ENCODE assay signal across 15 cellular contexts in genomic region chr1:109111386-109112055, GRCh38. TPM values are rescaled to one million over a fixed set of nuclear protein-coding genes. Genes with fewer than 3 reads are reported as not detected.
DNase-seq lines count a peak whose midpoint lies in the region; ATAC-seq, FAIRE-seq and TF ChIP-seq lines count a peak whose summit lies in the region.
"Had no signal": no experiment of that assay in that cellular context is flagged by ENCODE, and none has a peak within 500 bp of the region (broad histone marks: within the 10 kb centered on the region; RNA-seq: fewer than 3 reads in every experiment).

No MANE protein-coding gene starts in this region.

- H3K4me1 ChIP-seq in breast epithelium (peaks cover 6% of the 10 kb centered on the region in 2 donors), smooth muscle cell (ENCODE audit: low read depth) (no peaks in the 10 kb centered on the region)

- intact Hi-C loops in MCF 10A (cut with micrococcal nuclease): loop anchor here (1.0 to 10.0 kb wide), 9 partner anchors 81 to 1327 kb away; partner anchors contain the start of genes CLCC1, PRPF38B and SORT1
- intact Hi-C loops in breast epithelium (cut with DNase I; ENCODE audit: low total_unique reads): loop anchor here (10.0 kb wide), 1 partner anchor 147 kb away; the partner anchor contains the start of gene CLCC1

- no peaks in the 10 kb centered on the region for H3K9me3 ChIP-seq in breast epithelium
- H3K9me3 ChIP-seq in smooth muscle cell (replicated peaks; ENCODE audit: low read depth): no peaks in the 10 kb centered on the region
- H3K9me3 ChIP-seq: HAP-1 had no signal

- DNase-seq in MCF 10A (ENCODE audit: unreplicated experiment) (peak; percentile 40), breast epithelium (ENCODE audit: low spot score in 2 of 2) (no peak), MV-4-11 (lab: John Stamatoyannopoulos, UW) (peak; percentile 66), bronchial epithelial cell (ENCODE audit: low read depth) (peak; percentile 32), smooth muscle cell (lab: John Stamatoyannopoulos, UW; ENCODE audit: unreplicated experiment) (no peak), HT-29 (ENCODE audit: low spot score) (no peak), iPS-NIHi11 (ENCODE audit: low spot score) (no peak)
- DNase-seq in activated naive CD4-positive, alpha-beta T cell treated with anti-CD3 and anti-CD28 coated beads, Interleukin-2, amount 50 U/mL, for 72 hours (ENCODE audit: low spot score in 2 of 2): no peak
- DNase-seq: activated CD4-positive, CD25-positive, alpha-beta regulatory T cell treated with anti-CD3 and anti-CD28 coated beads, Interleukin-2, amount 50 U/mL, for 72 hours; activated naive CD4-positive, alpha-beta T cell treated with anti-CD3 and anti-CD28 coated beads for 36 hours; NCI-H1048; right cardiac atrium had no signal

- H3K4me2 ChIP-seq in smooth muscle cell: no peak overlapping the region

- H3K79me2 ChIP-seq in smooth muscle cell (ENCODE audit: low read depth): no peaks in the 10 kb centered on the region

- no peaks in the 10 kb centered on the region for H4K20me1 ChIP-seq in smooth muscle cell (ENCODE audit: low read depth)

- no peak overlapping the region for H3K27ac ChIP-seq in breast epithelium
- H3K27ac ChIP-seq in smooth muscle cell (ENCODE audit: low read depth): peak overlapping the region; percentile 76

- H3K27ac Mint-ChIP-seq in MCF 10A (ENCODE audit: low read depth, unreplicated experiment): no peak overlapping the region
- peak overlapping the region in 1 of 2 donors; percentile 85 for H3K27ac Mint-ChIP-seq in activated naive CD4-positive, alpha-beta T cell treated with anti-CD3 and anti-CD28 coated beads, Interleukin-2, amount 50 U/mL, for 72 hours
- H3K27ac Mint-ChIP-seq: activated naive CD4-positive, alpha-beta T cell treated with anti-CD3 and anti-CD28 coated beads for 36 hours had no signal

- H2AFZ ChIP-seq in smooth muscle cell (ENCODE audit: low read depth): no peak overlapping the region

- no peaks in the 10 kb centered on the region for H3F3A ChIP-seq in smooth muscle cell (ENCODE audit: low read depth)

- TF ChIP-seq CTCF in MCF 10A (IDR thresholded peaks at IDR 0.05; ENCODE audit: unreplicated experiment): no peak
- no peak for TF ChIP-seq CTCF in breast epithelium (IDR thresholded peaks at IDR 0.05)
- TF ChIP-seq CTCF in bronchial epithelial cell (IDR thresholded peaks at IDR 0.05; ENCODE audit: insufficient read depth, low read length, severe bottlenecking): no peak
- no peak for TF ChIP-seq CTCF in smooth muscle cell (IDR thresholded peaks at IDR 0.05; ENCODE audit: borderline replicate concordance, insufficient read depth, poor library complexity, severe bottlenecking)

- no peaks in the 10 kb centered on the region for H3K9me3 Mint-ChIP-seq in MCF 10A (ENCODE audit: unreplicated experiment)
- no peaks in the 10 kb centered on the region for H3K9me3 Mint-ChIP-seq in activated naive CD4-positive, alpha-beta T cell treated with anti-CD3 and anti-CD28 coated beads, Interleukin-2, amount 50 U/mL, for 72 hours
- H3K9me3 Mint-ChIP-seq: activated naive CD4-positive, alpha-beta T cell treated with anti-CD3 and anti-CD28 coated beads for 36 hours; T-helper 2 cell treated with Interferon-gamma antibody and Interleukin-4, amounts not matched to agents 5 μg/mL and 100 μg/mL, for 36 hours had no signal

- H3K27me3 Mint-ChIP-seq in MCF 10A (ENCODE audit: insufficient read depth, unreplicated experiment): peaks cover 29% of the 10 kb centered on the region

- H3K9ac ChIP-seq in smooth muscle cell (ENCODE audit: low read depth): peak overlapping the region; percentile 92

- H3K36me3 Mint-ChIP-seq in MCF 10A (ENCODE audit: insufficient read depth, unreplicated experiment): peaks cover 6% of the 10 kb centered on the region
- H3K36me3 Mint-ChIP-seq in activated naive CD4-positive, alpha-beta T cell treated with anti-CD3 and anti-CD28 coated beads, Interleukin-2, amount 50 U/mL, for 72 hours: peaks cover 0 to 6% of the 10 kb centered on the region in 2 donors

- no peak overlapping the region for H3K4me3 Mint-ChIP-seq in MCF 10A (ENCODE audit: unreplicated experiment)
- H3K4me3 Mint-ChIP-seq: activated naive CD4-positive, alpha-beta T cell treated with anti-CD3 and anti-CD28 coated beads for 36 hours had no signal

- ATAC-seq in activated naive CD4-positive, alpha-beta T cell treated with anti-CD3 and anti-CD28 coated beads, Interleukin-2, amount 50 U/mL, for 72 hours: no peak

- POLR2A ChIA-PET in MCF 10A (lab: Yijun Ruan, JAX): interaction anchor here (0.6 to 2.3 kb wide), 8 partner anchors 11 to 1467 kb away, joined by 3 to 23 read pairs (median 3); no protein-coding TSS in a partner anchor

- H3K27me3 ChIP-seq in breast epithelium: no peaks in the 10 kb centered on the region
- peaks cover 1% of the 10 kb centered on the region for H3K27me3 ChIP-seq in bronchial epithelial cell (ENCODE audit: control insufficient read depth, insufficient read depth, low read length)
- peaks cover 44% of the 10 kb centered on the region for H3K27me3 ChIP-seq in smooth muscle cell (ENCODE audit: low read depth)

- FAIRE-seq in bronchial epithelial cell (lab: Jason Lieb, UNC): no peak

- no peak for TF ChIP-seq POLR2A in breast epithelium (IDR thresholded peaks at IDR 0.05)

- peaks cover 9% of the 10 kb centered on the region for H3K4me1 Mint-ChIP-seq in MCF 10A (ENCODE audit: insufficient read depth, unreplicated experiment)

- CTCF ChIA-PET in MCF 10A (lab: Yijun Ruan, JAX): interaction anchor here (0.6 to 3.4 kb wide), 29 partner anchors 8 to 289 kb away, joined by 3 to 19 read pairs (median 4); partner anchors contain the start of gene CLCC1

- H3K36me3 ChIP-seq in breast epithelium (no peaks in the 10 kb centered on the region), bronchial epithelial cell (ENCODE audit: control insufficient read depth, insufficient read depth, low read length) (no peaks in the 10 kb centered on the region), smooth muscle cell (ENCODE audit: low read depth) (no peaks in the 10 kb centered on the region)
- H3K36me3 ChIP-seq: HAP-1 had no signal

- 83% methylated on average over 5 of the region's 5 CpGs for WGBS in smooth muscle cell (ENCODE audit: low lambda C conversion rate)

- H3K4me3 ChIP-seq in breast epithelium (no peak overlapping the region), bronchial epithelial cell (ENCODE audit: low read depth, low read length) (no peak overlapping the region), smooth muscle cell (no peak overlapping the region)
- H3K4me3 ChIP-seq: HAP-1, lung had no signal

- BruUV-seq in MCF 10A (replicated peaks; lab: Mats Ljungman, UMichigan): no TSS peak

RNA-seq across cellular contexts. Expression of gene ELAPOR1, which starts 2.4 kb away (rescaled TPM):
- total RNA-seq in MCF 10A (2022) (0.22 and 0.58 TPM in 2 replicates), breast epithelium (100 to 1,000 TPM in 2 of 3 donors, under 1 TPM in 1; 0.64 to 220 (median 202) TPM), bronchial epithelial cell (under 0.01 TPM in 1 of 2 replicates, not detected in the other), smooth muscle cell (3.5 and 4.8 TPM in 2 replicates)
- polyA plus RNA-seq in smooth muscle cell: 2.6 and 3.5 TPM in 2 replicates
- total RNA-seq in HT-29 (2014; rRNA removed; shearing (Covaris generic)): 0.44 and 0.71 TPM in 2 replicates
- total RNA-seq in activated naive CD4-positive, alpha-beta T cell treated with anti-CD3 and anti-CD28 coated beads, Interleukin-2, amount 50 U/mL, for 72 hours: 10 to 100 TPM in 1 of 2 donors, 1 to 10 TPM in 1; 5.7 to 15.0 TPM

RNA-seq across cellular contexts. Expression of gene TMEM167B, which starts 21.0 kb away (rescaled TPM):
- 30.2 and 34.3 TPM in 2 replicates for total RNA-seq in MCF 10A (2022)
- 10 to 100 TPM; 30.7 to 32.6 (median 32.4) TPM for total RNA-seq in breast epithelium
- 52.7 and 56.3 TPM in 2 replicates for total RNA-seq in bronchial epithelial cell
- total RNA-seq in smooth muscle cell: 31.6 and 45.8 TPM in 2 replicates
- 22.4 and 24.2 TPM in 2 replicates for polyA plus RNA-seq in smooth muscle cell
- total RNA-seq in HT-29 (2014; rRNA removed; shearing (Covaris generic)): 9.8 and 16.4 TPM in 2 replicates
- total RNA-seq in activated naive CD4-positive, alpha-beta T cell treated with anti-CD3 and anti-CD28 coated beads, Interleukin-2, amount 50 U/mL, for 72 hours: 10 to 100 TPM; 24.0 to 54.9 TPM

RNA-seq across cellular contexts. Expression of gene TAF13, which starts 35.7 kb away (rescaled TPM):
- 76.7 and 88.2 TPM in 2 replicates for total RNA-seq in MCF 10A (2022)
- total RNA-seq in breast epithelium: 10 to 100 TPM; 23.1 to 36.4 (median 25.8) TPM
- 96.9 and 157 TPM in 2 replicates for total RNA-seq in bronchial epithelial cell
- total RNA-seq in smooth muscle cell: 110 and 165 TPM in 2 replicates
- polyA plus RNA-seq in smooth muscle cell: 30.1 and 30.3 TPM in 2 replicates
- 10.5 and 15.2 TPM in 2 replicates for total RNA-seq in HT-29 (2014; rRNA removed; shearing (Covaris generic))
- total RNA-seq in activated naive CD4-positive, alpha-beta T cell treated with anti-CD3 and anti-CD28 coated beads, Interleukin-2, amount 50 U/mL, for 72 hours: 10 to 100 TPM; 15.4 to 49.0 TPM

Comparison
In these comparisons a context has a peak if more than half of its experiments do, and no peak if none do; other contexts are left out.
1. DNase-seq: peak in MCF 10A (single experiment), MV-4-11 (single experiment) and bronchial epithelial cell (single experiment); none in breast epithelium (0 of 2), smooth muscle cell (single experiment), HT-29 (single experiment), activated naive CD4-positive, alpha-beta T cell treated with anti-CD3 and anti-CD28 coated beads, Interleukin-2, amount 50 U/mL, for 72 hours (0 of 2) and iPS-NIHi11 (single experiment).